Comparison of ENCODE assay signal across 17 cellular contexts in the genomic region with DNA sequence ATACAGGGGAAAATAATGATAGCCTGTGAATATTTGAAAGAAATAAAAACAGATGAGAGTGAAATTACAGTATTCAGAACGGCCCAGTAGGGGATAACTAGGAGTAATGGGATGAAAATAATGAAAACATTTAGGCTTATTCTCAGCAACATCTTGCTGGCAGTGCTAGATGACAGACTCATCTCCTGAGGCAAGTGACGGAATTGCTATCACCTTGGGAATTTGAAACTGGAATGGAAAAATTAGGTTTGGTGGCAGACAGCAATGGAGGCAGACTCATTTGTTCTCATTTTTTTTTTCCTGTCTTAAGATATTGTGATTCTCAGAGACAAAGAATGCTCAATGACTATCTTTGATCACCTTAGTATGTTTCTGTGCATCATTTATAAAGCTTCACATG.
DNase-seq lines count a peak whose midpoint lies in the region; ATAC-seq and TF ChIP-seq lines count a peak whose summit lies in the region.
"Had no signal": no experiment of that assay in that cellular context is flagged by ENCODE, and none has a peak within 500 bp of the region (broad histone marks: within the 10 kb centered on the region; RNA-seq: fewer than 3 reads in every experiment).

No MANE protein-coding gene starts in this region.

- peaks cover 30% of the 10 kb centered on the region for H3K4me1 ChIP-seq in BLaER1
- H3K4me1 ChIP-seq: A549, Caco-2 had no signal

- no peaks in the 10 kb centered on the region for H3K9me3 Mint-ChIP-seq in activated CD8-positive, alpha-beta T cell treated with anti-CD3 and anti-CD28 coated beads, Interleukin-2, amount 10 ng/mL, durations not matched to agents 7 days and 5 days (ENCODE audit: insufficient read depth)
- H3K9me3 Mint-ChIP-seq: CD8-positive, alpha-beta T cell had no signal

- no peaks in the 10 kb centered on the region for H3K27me3 ChIP-seq in BLaER1
- H3K27me3 ChIP-seq in neural cell (ENCODE audit: insufficient read depth, low read depth, low read length) = no peaks in the 10 kb centered on the region

- in situ Hi-C loops in G401 (cut with HindIII; ENCODE audit: low sequenced_read_pairs) = no loop called here

- H3F3A ChIP-seq in neural cell (ENCODE audit: insufficient read depth, low read length, poor library complexity, severe bottlenecking) = no peaks in the 10 kb centered on the region

- H3K36me3 ChIP-seq in BLaER1 (no peaks in the 10 kb centered on the region), neural cell (ENCODE audit: insufficient read depth, low read length) (no peaks in the 10 kb centered on the region)

- H3K9me3 ChIP-seq in BLaER1 = peaks cover 4% of the 10 kb centered on the region; the same call in 1 of the 2 replicates
- H3K9me3 ChIP-seq in neural cell (ENCODE audit: low read length) = no peaks in the 10 kb centered on the region
- H3K9me3 ChIP-seq: A549, Caco-2 had no signal

- H4K20me1 ChIP-seq in BLaER1 (no peaks in the 10 kb centered on the region), neural cell (ENCODE audit: insufficient read depth) (no peaks in the 10 kb centered on the region)

- H3K4me1 Mint-ChIP-seq in activated CD8-positive, alpha-beta T cell treated with anti-CD3 and anti-CD28 coated beads, Interleukin-2, amount 10 ng/mL, durations not matched to agents 7 days and 5 days (ENCODE audit: low read depth) = no peaks in the 10 kb centered on the region
- H3K4me1 Mint-ChIP-seq: B cell had no signal

- peak; percentile 3 for DNase-seq in G401 (ENCODE audit: low spot score)
- no peak for DNase-seq in activated CD8-positive, alpha-beta T cell treated with anti-CD3 and anti-CD28 coated beads, Interleukin-2, amount 10 ng/mL, durations not matched to agents 7 days and 5 days
- DNase-seq: AML-193; Caco-2; Calu3; CD4-positive, alpha-beta T cell; CD8-positive, alpha-beta T cell; DMS79 treated with DMSO at 0.1 percent for 48 hours; GDM1 had no signal

- no peak for ATAC-seq in activated CD8-positive, alpha-beta T cell treated with anti-CD3 and anti-CD28 coated beads, Interleukin-2, amount 10 ng/mL, durations not matched to agents 7 days and 5 days
- no peak for ATAC-seq in HG03354 (IDR thresholded peaks at IDR 0.05; ENCODE audit: poor library complexity, severe bottlenecking, unreplicated experiment)
- ATAC-seq: A549; CD8-positive, alpha-beta T cell; GM12878 had no signal

- H3K4me3 ChIP-seq in BLaER1 = no peak overlapping the region
- peak overlapping the region; percentile 21 for H3K4me3 ChIP-seq in neural cell (ENCODE audit: low read length)
- H3K4me3 ChIP-seq: A549, GM12878 had no signal

- H3K36me3 Mint-ChIP-seq in activated CD8-positive, alpha-beta T cell treated with anti-CD3 and anti-CD28 coated beads, Interleukin-2, amount 10 ng/mL, durations not matched to agents 7 days and 5 days (ENCODE audit: low read depth) = no peaks in the 10 kb centered on the region
- H3K36me3 Mint-ChIP-seq: CD8-positive, alpha-beta T cell had no signal

- TF ChIP-seq CTCF in neural cell (IDR thresholded peaks at IDR 0.05; ENCODE audit: poor library complexity, severe bottlenecking) = no peak

- no peak overlapping the region for H3K4me3 Mint-ChIP-seq in activated CD8-positive, alpha-beta T cell treated with anti-CD3 and anti-CD28 coated beads, Interleukin-2, amount 10 ng/mL, durations not matched to agents 7 days and 5 days
- H3K4me3 Mint-ChIP-seq: B cell; CD4-positive, alpha-beta T cell; CD8-positive, alpha-beta T cell had no signal

- POLR2A ChIA-PET in activated CD8-positive, alpha-beta T cell treated with anti-CD3 and anti-CD28 coated beads, Interleukin-2, amount 10 ng/mL, durations not matched to agents 7 days and 5 days (lab: Charles Lee) = no interaction called here

- no peaks in the 10 kb centered on the region for H3K79me2 ChIP-seq in neural cell (replicated peaks; ENCODE audit: insufficient read depth, low read length)

- TF ChIP-seq RAD21 in neural cell (conservative IDR thresholded peaks at IDR 0.05) = no peak

- peak overlapping the region; percentile 65 for H3K4me2 ChIP-seq in BLaER1
- H3K4me2 ChIP-seq in neural cell (ENCODE audit: low read length) = peak overlapping the region; percentile 7
- H3K4me2 ChIP-seq: A549 had no signal

- H3K9ac ChIP-seq in BLaER1 (no peak overlapping the region), neural cell (ENCODE audit: low read length) (no peak overlapping the region)

- H3K27ac ChIP-seq in BLaER1 (peak overlapping the region; percentile 47; the same call in 1 of the 2 replicates), neural cell (ENCODE audit: low read length) (peak overlapping the region; percentile 52)
- H3K27ac ChIP-seq: 22Rv1, A549, C4-2B had no signal

- H3K9me2 ChIP-seq in neural cell (ENCODE audit: insufficient read depth, low read length) = no peaks in the 10 kb centered on the region

- no peak overlapping the region for H2AFZ ChIP-seq in neural cell (ENCODE audit: low read depth, low read length)

- TF ChIP-seq EP300 in neural cell (conservative IDR thresholded peaks at IDR 0.05; ENCODE audit: poor library complexity, severe bottlenecking) = peak; percentile 82

- H3K27ac Mint-ChIP-seq in activated CD8-positive, alpha-beta T cell treated with anti-CD3 and anti-CD28 coated beads, Interleukin-2, amount 10 ng/mL, durations not matched to agents 7 days and 5 days = no peak overlapping the region
- H3K27ac Mint-ChIP-seq: B cell; CD4-positive, alpha-beta T cell; CD8-positive, alpha-beta T cell had no signal

- no peaks in the 10 kb centered on the region for H3K27me3 Mint-ChIP-seq in activated CD8-positive, alpha-beta T cell treated with anti-CD3 and anti-CD28 coated beads, Interleukin-2, amount 10 ng/mL, durations not matched to agents 7 days and 5 days (ENCODE audit: low read depth)
- H3K27me3 Mint-ChIP-seq: B cell; CD4-positive, alpha-beta T cell had no signal

- CTCF ChIA-PET in activated CD8-positive, alpha-beta T cell treated with anti-CD3 and anti-CD28 coated beads, Interleukin-2, amount 10 ng/mL, durations not matched to agents 7 days and 5 days (lab: Charles Lee) = no interaction called here

TF ChIP-seq in neural cell, 6 proteins besides CTCF, POLR2A, EP300 and RAD21:
- TF ChIP-seq MXI1 (conservative IDR thresholded peaks at IDR 0.05; ENCODE audit: poor library complexity, severe bottlenecking) (no peak), POLR2AphosphoS5 (IDR thresholded peaks at IDR 0.05) (peak; percentile 85), REST (IDR thresholded peaks at IDR 0.05; ENCODE audit: borderline replicate concordance) (peak; percentile 47)
TF ChIP-seq in neural cell: peak in this region for 2.
